Comparison of ENCODE assay signal across 26 cellular contexts in genomic region chr3:167631471-167631870, GRCh38. TPM values are rescaled to one million over a fixed set of nuclear protein-coding genes. Genes with fewer than 3 reads are reported as not detected.
"Had no signal": no experiment of that assay in that cellular context is flagged by ENCODE, and none has a peak within 500 bp of the region (broad histone marks: within the 10 kb centered on the region; RNA-seq: fewer than 3 reads in every experiment).

No MANE protein-coding gene starts in this region.

- H3K36me3 ChIP-seq: esophagus muscularis mucosa, gastroesophageal sphincter, heart left ventricle, left lung, lower lobe of right lung had no signal

- H3K27ac Mint-ChIP-seq: mesothelial cell of epicardium, naive B cell had no signal

- ATAC-seq: foreskin keratinocyte, gastroesophageal sphincter, heart left ventricle, left cardiac atrium, left lung, left ventricle myocardium superior, lower lobe of right lung, mucosa of descending colon had no signal

- H3K9me3 Mint-ChIP-seq: mesothelial cell of epicardium had no signal

- H3K9me3 ChIP-seq: esophagus muscularis mucosa, gastroesophageal sphincter, heart left ventricle, left lung, lower lobe of right lung, mucosa of descending colon had no signal

- H3K36me3 Mint-ChIP-seq: mesothelial cell of epicardium, naive B cell had no signal

- H3K4me1 ChIP-seq: esophagus muscularis mucosa, foreskin keratinocyte, heart left ventricle, left lung, lower lobe of right lung had no signal

- H3K4me3 Mint-ChIP-seq: mesothelial cell of epicardium, naive B cell had no signal

- FAIRE-seq: colon, endothelial cell of umbilical vein, islet of Langerhans, keratinocyte had no signal

- H3K4me1 Mint-ChIP-seq: mesothelial cell of epicardium, naive B cell had no signal

- H3K27me3 Mint-ChIP-seq: naive B cell had no signal

- H3K27ac ChIP-seq: coronary artery, dorsolateral prefrontal cortex, esophagus muscularis mucosa, foreskin keratinocyte, gastroesophageal sphincter, heart left ventricle, left lung, lower lobe of right lung had no signal

- H3K4me3 ChIP-seq: coronary artery, dorsolateral prefrontal cortex, esophagus muscularis mucosa, gastroesophageal sphincter, heart left ventricle, left lung, lower lobe of right lung, mucosa of descending colon had no signal

- DNase-seq: dermis blood vessel endothelial cell; dorsolateral prefrontal cortex; effector CD4-positive, alpha-beta T cell; effector memory CD4-positive, alpha-beta T cell; foreskin keratinocyte; heart left ventricle; hippocampal formation; left cardiac atrium; left lung; left ventricle myocardium superior; lower lobe of right lung; mesenchymal stem cell; mucosa of descending colon; naive B cell had no signal

- H3K27me3 ChIP-seq: dorsolateral prefrontal cortex, esophagus muscularis mucosa, foreskin keratinocyte, gastroesophageal sphincter, heart left ventricle, left lung had no signal

RNA-seq across cellular contexts. Expression of gene WDR49, which starts 22.3 kb away (rescaled TPM):
- total RNA-seq: endothelial cell of umbilical vein, epithelial cell of proximal tubule, foreskin keratinocyte, kidney epithelial cell, myocyte had no signal
- polyA plus RNA-seq: endothelial cell of umbilical vein, fibroblast of lung, foreskin keratinocyte, keratinocyte had no signal
